ENCODE assay signal across 9 cellular contexts in the genomic region with DNA sequence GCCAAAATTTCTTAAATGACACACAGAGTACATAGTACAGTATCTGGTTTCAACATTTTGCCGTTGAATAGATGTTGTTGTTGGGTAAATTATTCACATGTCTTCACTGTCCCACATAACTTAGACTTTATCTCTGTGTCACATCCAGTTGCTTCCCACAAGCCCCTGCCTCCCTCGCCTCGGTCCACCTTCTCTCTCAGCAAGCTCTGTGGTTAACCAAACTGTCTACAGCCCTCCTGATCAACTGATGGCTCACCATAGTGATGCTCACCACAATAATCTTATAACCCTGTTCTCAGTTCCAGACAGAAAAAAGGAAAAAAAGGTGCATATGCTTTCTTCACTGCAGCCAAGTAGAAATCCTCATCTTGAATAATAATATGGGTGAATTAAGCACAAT. TPM values are rescaled to one million over a fixed set of nuclear protein-coding genes. Genes with fewer than 3 reads are reported as not detected.
DNase-seq lines count a peak whose midpoint lies in the region; ATAC-seq and TF ChIP-seq lines count a peak whose summit lies in the region.
"Had no signal": no experiment of that assay in that cellular context is flagged by ENCODE, and none has a peak within 500 bp of the region (broad histone marks: within the 10 kb centered on the region; RNA-seq: fewer than 3 reads in every experiment).

No MANE protein-coding gene starts in this region.

- no peaks in the 10 kb centered on the region for H3K36me3 ChIP-seq in OCI-LY7 (ENCODE audit: insufficient read depth, low read length)

- BruUV-seq in OCI-LY7 (replicated peaks; lab: Mats Ljungman, UMichigan), result no TSS peak

- H3K36me3 Mint-ChIP-seq in WTC11, result no peaks in the 10 kb centered on the region

- peak; percentile 76 for DNase-seq in activated CD4-positive, alpha-beta T cell treated with anti-CD3 and anti-CD28 coated beads for 48 hours
- no peak for DNase-seq in activated CD4-positive, alpha-beta T cell treated with anti-CD3 and anti-CD28 coated beads, Interleukin-2, amount 50 U/mL, for 4 hours
- DNase-seq in WTC11 (ENCODE audit: low spot score) (no peak), NCI-H748 (lab: John Stamatoyannopoulos, UW; ENCODE audit: unreplicated experiment) (no peak), OCI-LY7 (ENCODE audit: low spot score) (no peak)
- peak; percentile 19 for DNase-seq in stimulated activated CD8-positive, alpha-beta memory T cell treated with anti-CD3 and anti-CD28 coated beads, Interleukin-12 subunit alpha, Interleukin-12 subunit beta, amount 100 ng/mL, for 24 hours (ENCODE audit: extremely low read depth)
- no peak for DNase-seq in effector CD4-positive, alpha-beta T cell

- ATAC-seq in HG03103 (IDR thresholded peaks at IDR 0.05; ENCODE audit: low read depth, unreplicated experiment) (peak; percentile 64), WTC11 (no peak)

- no peak overlapping the region for H3K4me2 ChIP-seq in OCI-LY7 (ENCODE audit: low read length)

- intact Hi-C loops in OCI-LY7 (cut with micrococcal nuclease; ENCODE audit: unreplicated experiment), result no loop called here

- H3K4me3 ChIP-seq in OCI-LY7 (ENCODE audit: low read depth, low read length, poor library complexity, severe bottlenecking), result no peak overlapping the region

- H3K27ac ChIP-seq in OCI-LY7 (ENCODE audit: low read depth, low read length, poor library complexity, severe bottlenecking), result no peak overlapping the region
- H3K27ac ChIP-seq: epithelial cell of prostate had no signal

- H3K27me3 Mint-ChIP-seq in WTC11 (ENCODE audit: low read depth), result no peaks in the 10 kb centered on the region

- H3K9me2 ChIP-seq in OCI-LY7 (ENCODE audit: insufficient read depth, low read length), result no peaks in the 10 kb centered on the region

- H3K4me1 Mint-ChIP-seq in WTC11, result no peaks in the 10 kb centered on the region

- H3K9me3 ChIP-seq in OCI-LY7 (ENCODE audit: low read length), result no peaks in the 10 kb centered on the region

- POLR2A ChIA-PET in WTC11 (lab: Charles Lee), result no interaction called here
- POLR2A ChIA-PET in OCI-LY7 (lab: Charles Lee), result no interaction called here

- no peaks in the 10 kb centered on the region for H3K9me3 Mint-ChIP-seq in WTC11

- no peaks in the 10 kb centered on the region for H3K79me2 ChIP-seq in OCI-LY7 (ENCODE audit: insufficient read depth, low read depth, low read length)

- no peaks in the 10 kb centered on the region for H4K20me1 ChIP-seq in OCI-LY7 (ENCODE audit: insufficient read depth, low read length)

- no peak overlapping the region for H3K4me3 Mint-ChIP-seq in WTC11

- no peaks in the 10 kb centered on the region for H3K4me1 ChIP-seq in OCI-LY7 (ENCODE audit: insufficient read depth, low read length, poor library complexity, severe bottlenecking)

- no peak overlapping the region for H2AFZ ChIP-seq in OCI-LY7 (ENCODE audit: low read length)

- TF ChIP-seq CTCF in WTC11 (IDR thresholded peaks at IDR 0.05), result no peak
- no peak for TF ChIP-seq CTCF in OCI-LY7 (conservative IDR thresholded peaks at IDR 0.05; ENCODE audit: low read length)

- CTCF ChIA-PET in WTC11 (lab: Charles Lee), result no interaction called here
- CTCF ChIA-PET in OCI-LY7 (lab: Charles Lee; ENCODE audit: unreplicated experiment), result no interaction called here

- peak overlapping the region; percentile 11; the same call in 1 of the 2 replicates for H3K27ac Mint-ChIP-seq in WTC11

TF ChIP-seq in WTC11, 78 proteins besides CTCF, POLR2A, EP300 and RAD21:
- TF ChIP-seq, protein P1, sequence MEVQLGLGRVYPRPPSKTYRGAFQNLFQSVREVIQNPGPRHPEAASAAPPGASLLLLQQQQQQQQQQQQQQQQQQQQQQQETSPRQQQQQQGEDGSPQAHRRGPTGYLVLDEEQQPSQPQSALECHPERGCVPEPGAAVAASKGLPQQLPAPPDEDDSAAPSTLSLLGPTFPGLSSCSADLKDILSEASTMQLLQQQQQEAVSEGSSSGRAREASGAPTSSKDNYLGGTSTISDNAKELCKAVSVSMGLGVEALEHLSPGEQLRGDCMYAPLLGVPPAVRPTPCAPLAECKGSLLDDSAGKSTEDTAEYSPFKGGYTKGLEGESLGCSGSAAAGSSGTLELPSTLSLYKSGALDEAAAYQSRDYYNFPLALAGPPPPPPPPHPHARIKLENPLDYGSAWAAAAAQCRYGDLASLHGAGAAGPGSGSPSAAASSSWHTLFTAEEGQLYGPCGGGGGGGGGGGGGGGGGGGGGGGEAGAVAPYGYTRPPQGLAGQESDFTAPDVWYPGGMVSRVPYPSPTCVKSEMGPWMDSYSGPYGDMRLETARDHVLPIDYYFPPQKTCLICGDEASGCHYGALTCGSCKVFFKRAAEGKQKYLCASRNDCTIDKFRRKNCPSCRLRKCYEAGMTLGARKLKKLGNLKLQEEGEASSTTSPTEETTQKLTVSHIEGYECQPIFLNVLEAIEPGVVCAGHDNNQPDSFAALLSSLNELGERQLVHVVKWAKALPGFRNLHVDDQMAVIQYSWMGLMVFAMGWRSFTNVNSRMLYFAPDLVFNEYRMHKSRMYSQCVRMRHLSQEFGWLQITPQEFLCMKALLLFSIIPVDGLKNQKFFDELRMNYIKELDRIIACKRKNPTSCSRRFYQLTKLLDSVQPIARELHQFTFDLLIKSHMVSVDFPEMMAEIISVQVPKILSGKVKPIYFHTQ (CRISPR knock-in tag; IDR thresholded peaks at IDR 0.05), result no peak
- TF ChIP-seq ZNF232 (CRISPR knock-in tag; IDR thresholded peaks at IDR 0.05), result no peak
- no peak for TF ChIP-seq ELF4 (CRISPR knock-in tag; IDR thresholded peaks at IDR 0.05; ENCODE audit: low read depth)
- TF ChIP-seq, protein P2, sequence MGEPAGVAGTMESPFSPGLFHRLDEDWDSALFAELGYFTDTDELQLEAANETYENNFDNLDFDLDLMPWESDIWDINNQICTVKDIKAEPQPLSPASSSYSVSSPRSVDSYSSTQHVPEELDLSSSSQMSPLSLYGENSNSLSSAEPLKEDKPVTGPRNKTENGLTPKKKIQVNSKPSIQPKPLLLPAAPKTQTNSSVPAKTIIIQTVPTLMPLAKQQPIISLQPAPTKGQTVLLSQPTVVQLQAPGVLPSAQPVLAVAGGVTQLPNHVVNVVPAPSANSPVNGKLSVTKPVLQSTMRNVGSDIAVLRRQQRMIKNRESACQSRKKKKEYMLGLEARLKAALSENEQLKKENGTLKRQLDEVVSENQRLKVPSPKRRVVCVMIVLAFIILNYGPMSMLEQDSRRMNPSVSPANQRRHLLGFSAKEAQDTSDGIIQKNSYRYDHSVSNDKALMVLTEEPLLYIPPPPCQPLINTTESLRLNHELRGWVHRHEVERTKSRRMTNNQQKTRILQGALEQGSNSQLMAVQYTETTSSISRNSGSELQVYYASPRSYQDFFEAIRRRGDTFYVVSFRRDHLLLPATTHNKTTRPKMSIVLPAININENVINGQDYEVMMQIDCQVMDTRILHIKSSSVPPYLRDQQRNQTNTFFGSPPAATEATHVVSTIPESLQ (CRISPR knock-in tag; IDR thresholded peaks at IDR 0.05), result no peak
- TF ChIP-seq, protein P3, sequence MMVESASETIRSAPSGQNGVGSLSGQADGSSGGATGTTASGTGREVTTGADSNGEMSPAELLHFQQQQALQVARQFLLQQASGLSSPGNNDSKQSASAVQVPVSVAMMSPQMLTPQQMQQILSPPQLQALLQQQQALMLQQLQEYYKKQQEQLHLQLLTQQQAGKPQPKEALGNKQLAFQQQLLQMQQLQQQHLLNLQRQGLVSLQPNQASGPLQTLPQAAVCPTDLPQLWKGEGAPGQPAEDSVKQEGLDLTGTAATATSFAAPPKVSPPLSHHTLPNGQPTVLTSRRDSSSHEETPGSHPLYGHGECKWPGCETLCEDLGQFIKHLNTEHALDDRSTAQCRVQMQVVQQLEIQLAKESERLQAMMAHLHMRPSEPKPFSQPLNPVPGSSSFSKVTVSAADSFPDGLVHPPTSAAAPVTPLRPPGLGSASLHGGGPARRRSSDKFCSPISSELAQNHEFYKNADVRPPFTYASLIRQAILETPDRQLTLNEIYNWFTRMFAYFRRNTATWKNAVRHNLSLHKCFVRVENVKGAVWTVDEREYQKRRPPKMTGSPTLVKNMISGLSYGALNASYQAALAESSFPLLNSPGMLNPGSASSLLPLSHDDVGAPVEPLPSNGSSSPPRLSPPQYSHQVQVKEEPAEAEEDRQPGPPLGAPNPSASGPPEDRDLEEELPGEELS (CRISPR knock-in tag; IDR thresholded peaks at IDR 0.05), result no peak
- no peak for TF ChIP-seq ETV6 (CRISPR knock-in tag; IDR thresholded peaks at IDR 0.05)

RNA-seq across cellular contexts. Expression of a gene that starts 23.0 kb away (rescaled TPM):
- total RNA-seq in WTC11 (2021) (not detected in 3 replicates), OCI-LY7 (2022) (not detected in 2 replicates)
- total RNA-seq in OCI-LY7 (2014; rRNA removed; shearing (Covaris generic)), result not detected in 2 replicates

RNA-seq across cellular contexts. Expression of a gene that starts 35.1 kb away (rescaled TPM):
- total RNA-seq in WTC11 (2021) (not detected in 3 replicates), OCI-LY7 (2022) (not detected in 2 replicates)
- total RNA-seq in OCI-LY7 (2014; rRNA removed; shearing (Covaris generic)), result not detected in 2 replicates

Comparison
In these comparisons a context has a peak if more than half of its experiments do, and no peak if none do; other contexts are left out.
1. DNase-seq: peak in activated CD4-positive, alpha-beta T cell treated with anti-CD3 and anti-CD28 coated beads for 48 hours (single experiment) and stimulated activated CD8-positive, alpha-beta memory T cell treated with anti-CD3 and anti-CD28 coated beads, Interleukin-12 subunit alpha, Interleukin-12 subunit beta, amount 100 ng/mL, for 24 hours (single experiment); none in activated CD4-positive, alpha-beta T cell treated with anti-CD3 and anti-CD28 coated beads, Interleukin-2, amount 50 U/mL, for 4 hours (0 of 2), WTC11 (single experiment), effector CD4-positive, alpha-beta T cell (single experiment), NCI-H748 (single experiment) and OCI-LY7 (single experiment).